In genomic region chr1:118077331-118078055, GRCh38 we compare ENCODE assay signal across 8 cellular contexts.
DNase-seq lines count a peak whose midpoint lies in the region; ATAC-seq, FAIRE-seq and TF ChIP-seq lines count a peak whose summit lies in the region.

No MANE protein-coding gene starts in this region.

- H3K27me3 Mint-ChIP-seq in activated CD4-positive, alpha-beta T cell treated with anti-CD3 and anti-CD28 coated beads, Interleukin-2, amount 10 ng/mL, durations not matched to agents 24 days and 14 days = peaks cover 3% of the 10 kb centered on the region

- no peaks in the 10 kb centered on the region for H3K4me1 ChIP-seq in DND-41 (ENCODE audit: insufficient read depth, low read length)
- no peaks in the 10 kb centered on the region for H3K4me1 ChIP-seq in K562 (replicated peaks in 1 of 2; ENCODE audit: control insufficient read depth in 2 of 2, insufficient read depth in 2 of 2, low read length in 2 of 2)
- no peaks in the 10 kb centered on the region for H3K4me1 ChIP-seq in mesendoderm (ENCODE audit: control insufficient read depth, low read depth, low read length)

- H3K79me2 ChIP-seq in DND-41 (ENCODE audit: insufficient read depth, low read length) = no peaks in the 10 kb centered on the region
- H3K79me2 ChIP-seq in K562 (ENCODE audit: control insufficient read depth, insufficient read depth, low read length) = no peaks in the 10 kb centered on the region
- no peaks in the 10 kb centered on the region for H3K79me2 ChIP-seq in mesendoderm (ENCODE audit: control insufficient read depth, insufficient read depth, low read length)

- ATAC-seq in DND-41 (ENCODE audit: insufficient read depth, low read depth) = no peak
- ATAC-seq in K562 = peak; percentile 63

- no peaks in the 10 kb centered on the region for H3K9me3 Mint-ChIP-seq in activated CD4-positive, alpha-beta T cell treated with anti-CD3 and anti-CD28 coated beads, Interleukin-2, amount 10 ng/mL, durations not matched to agents 24 days and 14 days

- no peak overlapping the region for H2BK5ac ChIP-seq in mesendoderm (ENCODE audit: low read length)

- 0% methylated on average over 2 of the region's 2 CpGs for WGBS in K562 (ENCODE audit: insufficient coverage, low coverage, missing lambda C conversion rate)
- no CpG with 5 or more reads among the region's 2 CpGs for WGBS in mesendoderm (ENCODE audit: extremely low coverage, insufficient coverage, low lambda C conversion rate)

- H3K4me3 ChIP-seq in DND-41 (ENCODE audit: low read depth in 1 of 2, low read length in 2 of 2) (no peak overlapping the region), K562 (no peak overlapping the region), mesendoderm (ENCODE audit: low read length) (no peak overlapping the region)

- H3K23ac ChIP-seq in mesendoderm (ENCODE audit: low read length) = no peak overlapping the region

- H3K27me3 ChIP-seq in DND-41 (ENCODE audit: insufficient read depth, low read length, poor library complexity) = no peaks in the 10 kb centered on the region
- H3K27me3 ChIP-seq in K562 (ENCODE audit: control insufficient read depth in 2 of 2, insufficient read depth in 2 of 2, low read length in 2 of 2) = no peaks in the 10 kb centered on the region
- no peaks in the 10 kb centered on the region for H3K27me3 ChIP-seq in mesendoderm (ENCODE audit: insufficient read depth, low read length, poor library complexity)

- H2BK15ac ChIP-seq in mesendoderm (replicated peaks; ENCODE audit: low read depth) = no peak overlapping the region

- H2BK120ac ChIP-seq in mesendoderm (ENCODE audit: low read depth, low read length) = no peak overlapping the region

- no peak overlapping the region for H3K18ac ChIP-seq in mesendoderm (ENCODE audit: low read length)

- POLR2A ChIA-PET in K562 (lab: Yijun Ruan, JAX) = interaction anchor here (0.6 kb wide), 1 partner anchor 9 kb away, joined by 3 read pairs; no protein-coding TSS in a partner anchor

- CTCF ChIA-PET in K562 (lab: Yijun Ruan, JAX; ENCODE audit: low intra/inter-chr PET ratio) = no interaction called here

- peak; percentile 35 for TF ChIP-seq CTCF in DND-41 (IDR thresholded peaks at IDR 0.05; ENCODE audit: borderline replicate concordance, extremely low read depth, low read length, poor library complexity, severe bottlenecking)
- peak; percentile 29 to 60 (median 56); a peak in 4 of 6 replicates for TF ChIP-seq CTCF in K562 (IDR thresholded peaks at IDR 0.05 in 2 of 3, conservative IDR thresholded peaks at IDR 0.05 in 1 of 3; ENCODE audit: insufficient read depth in 2 of 3, low read depth in 1 of 3, low read length in 3 of 3)

- H3K4me1 Mint-ChIP-seq in activated CD4-positive, alpha-beta T cell treated with anti-CD3 and anti-CD28 coated beads, Interleukin-2, amount 10 ng/mL, durations not matched to agents 24 days and 14 days = peaks cover 7% of the 10 kb centered on the region

- no peaks in the 10 kb centered on the region for H3K9me1 ChIP-seq in K562 (ENCODE audit: control insufficient read depth, insufficient read depth, low read length)

- BruUV-seq in K562 (replicated peaks; lab: Mats Ljungman, UMichigan) = no TSS peak

- H4K20me1 ChIP-seq in DND-41 (ENCODE audit: insufficient read depth, low read length) (no peaks in the 10 kb centered on the region), K562 (replicated peaks; ENCODE audit: control insufficient read depth, insufficient read depth, low read length) (no peaks in the 10 kb centered on the region)

- H4K8ac ChIP-seq in mesendoderm (ENCODE audit: low read depth, low read length) = no peak overlapping the region

- H3K27ac ChIP-seq in DND-41 (ENCODE audit: low read length) = no peak overlapping the region
- no peak overlapping the region for H3K27ac ChIP-seq in K562 (ENCODE audit: extremely low read depth, low read depth, low read length)
- no peak overlapping the region for H3K27ac ChIP-seq in mesendoderm (ENCODE audit: low read depth, low read length)

- H3K9me3 ChIP-seq in DND-41 (ENCODE audit: insufficient read depth, low read length, severe bottlenecking) (no peaks in the 10 kb centered on the region), K562 (replicated peaks; ENCODE audit: control insufficient read depth, insufficient read depth, low read depth, low read length) (no peaks in the 10 kb centered on the region)

- DNase-seq in DND-41 = no peak
- peak; percentile 34 for DNase-seq in NAMALWA (ENCODE audit: low spot score)
- peak in 2 of 4 experiments; percentile 13 to 45 for DNase-seq in K562 (ENCODE audit: extremely low read depth in 1 of 4, low spot score in 3 of 4)
- DNase-seq in mesendoderm = peak; percentile 82
- no peak for DNase-seq in activated CD4-positive, alpha-beta T cell treated with anti-CD3 and anti-CD28 coated beads, Interleukin-2, amount 50 U/mL, for 4 hours
- no peak for DNase-seq in stimulated activated CD4-positive, alpha-beta T cell treated with anti-CD3 and anti-CD28 coated beads, Interleukin-2, amount 100 ng/mL, for 24 hours
- DNase-seq in activated CD4-positive, alpha-beta T cell treated with anti-CD3 and anti-CD28 coated beads, Interleukin-2, amount 10 ng/mL, durations not matched to agents 24 days and 14 days = no peak
- no peak for DNase-seq in GM12892 (ENCODE audit: insufficient read length)

- no peak overlapping the region for H3K4me3 Mint-ChIP-seq in activated CD4-positive, alpha-beta T cell treated with anti-CD3 and anti-CD28 coated beads, Interleukin-2, amount 10 ng/mL, durations not matched to agents 24 days and 14 days

- H3K9ac ChIP-seq in DND-41 (ENCODE audit: low read depth, low read length) (no peak overlapping the region), K562 (ENCODE audit: insufficient read depth in 1 of 2, low read depth in 2 of 2, low read length in 2 of 2) (no peak overlapping the region), mesendoderm (ENCODE audit: low read length) (no peak overlapping the region)

- H3K36me3 ChIP-seq in DND-41 (ENCODE audit: insufficient read depth, low read length) (no peaks in the 10 kb centered on the region), K562 (ENCODE audit: control insufficient read depth, insufficient read depth, low read length) (no peaks in the 10 kb centered on the region), mesendoderm (ENCODE audit: control insufficient read depth, insufficient read depth, low read length) (no peaks in the 10 kb centered on the region)

- no peaks in the 10 kb centered on the region for H3K36me3 Mint-ChIP-seq in activated CD4-positive, alpha-beta T cell treated with anti-CD3 and anti-CD28 coated beads, Interleukin-2, amount 10 ng/mL, durations not matched to agents 24 days and 14 days (ENCODE audit: low read depth)

- peak; percentile 53 to 63; a peak in 3 of 4 replicates for TF ChIP-seq RAD21 in K562 (CRISPR knock-in tag; conservative IDR thresholded peaks at IDR 0.05 in 1 of 2, IDR thresholded peaks at IDR 0.05 in 1 of 2)

- H4K5ac ChIP-seq in mesendoderm (ENCODE audit: low read length) = no peak overlapping the region

- TF ChIP-seq POLR2A in K562 (conservative IDR thresholded peaks at IDR 0.05) = no peak
- no peak for TF ChIP-seq POLR2A in GM12892 (IDR thresholded peaks at IDR 0.05; ENCODE audit: low read depth, low read length)

- H2AFZ ChIP-seq in DND-41 (ENCODE audit: low read depth, low read length) (no peak overlapping the region), K562 (ENCODE audit: low read depth, low read length) (no peak overlapping the region)

- H3K27ac Mint-ChIP-seq in activated CD4-positive, alpha-beta T cell treated with anti-CD3 and anti-CD28 coated beads, Interleukin-2, amount 10 ng/mL, durations not matched to agents 24 days and 14 days = no peak overlapping the region

- intact Hi-C loops in K562 (cut with micrococcal nuclease) = loop anchor here (5.0 to 10.0 kb wide), 2 partner anchors 75 to 263 kb away; no protein-coding TSS in a partner anchor
- intact Hi-C loops in activated CD4-positive, alpha-beta T cell treated with anti-CD3 and anti-CD28 coated beads, Interleukin-2, amount 10 ng/mL, durations not matched to agents 24 days and 14 days (cut with micrococcal nuclease) = no loop called here

- FAIRE-seq in K562 (lab: Jason Lieb, UNC) = no peak
- FAIRE-seq in GM12892 (lab: Jason Lieb, UNC) = no peak

- H3K56ac ChIP-seq in mesendoderm (ENCODE audit: low read length) = no peak overlapping the region

- H3K4ac ChIP-seq in mesendoderm (ENCODE audit: low read depth, low read length) = no peak overlapping the region

- no peak overlapping the region for H2AK5ac ChIP-seq in mesendoderm (ENCODE audit: low read length)

- no peak for TF ChIP-seq EP300 in K562 (IDR thresholded peaks at IDR 0.05; ENCODE audit: low read length)

- H3K4me2 ChIP-seq in DND-41 (ENCODE audit: insufficient read depth, low read length) (no peak overlapping the region), K562 (ENCODE audit: insufficient read depth, low read length) (no peak overlapping the region), mesendoderm (ENCODE audit: low read length) (no peak overlapping the region)

- in situ Hi-C loops in K562 (cut with MboI) = no loop called here

- no peaks in the 10 kb centered on the region for H3K79me1 ChIP-seq in mesendoderm (ENCODE audit: low read length)

TF ChIP-seq in K562, 482 proteins besides CTCF, POLR2A, EP300 and RAD21 (continues in another document):
- peak; percentile 36; the same call in 1 of the 2 replicates for TF ChIP-seq SMC3 (conservative IDR thresholded peaks at IDR 0.05; ENCODE audit: insufficient read depth, low read depth, low read length)
- TF ChIP-seq THRB (CRISPR knock-in tag; conservative IDR thresholded peaks at IDR 0.05) = no peak
- no peak for TF ChIP-seq BDP1 (IDR thresholded peaks at IDR 0.05; ENCODE audit: insufficient read depth, insufficient read length)

Comparison
In these comparisons a context has a peak if more than half of its experiments do, and no peak if none do; other contexts are left out.
1. DNase-seq: peak in NAMALWA (single experiment) and mesendoderm (single experiment); none in DND-41 (single experiment), activated CD4-positive, alpha-beta T cell treated with anti-CD3 and anti-CD28 coated beads, Interleukin-2, amount 50 U/mL, for 4 hours (0 of 2), stimulated activated CD4-positive, alpha-beta T cell treated with anti-CD3 and anti-CD28 coated beads, Interleukin-2, amount 100 ng/mL, for 24 hours (0 of 2), activated CD4-positive, alpha-beta T cell treated with anti-CD3 and anti-CD28 coated beads, Interleukin-2, amount 10 ng/mL, durations not matched to agents 24 days and 14 days (single experiment) and GM12892 (single experiment).